14 cellular contexts compared by ENCODE assay signal in genomic region chr12:112176321-112177010, GRCh38.
"Had no signal": no experiment of that assay in that cellular context is flagged by ENCODE, and none has a peak within 500 bp of the region (broad histone marks: within the 10 kb centered on the region; RNA-seq: fewer than 3 reads in every experiment).

No MANE protein-coding gene starts in this region.

- H3K27me3 ChIP-seq: esophagus squamous epithelium, left lung, ovary had no signal

- DNase-seq: activated CD4-positive, alpha-beta memory T cell treated with anti-CD3 and anti-CD28 coated beads for 36 hours; activated CD4-positive, CD25-positive, alpha-beta regulatory T cell treated with anti-CD3 and anti-CD28 coated beads, Interleukin-2, amount 50 U/mL, for 72 hours; activated naive CD4-positive, alpha-beta T cell treated with Interleukin-2 at 50 U/mL for 16 hours; activated T-cell treated with anti-CD3 and anti-CD28 coated beads, Interleukin-2, amount 50 U/mL, for 72 hours; amniotic stem cell; esophagus squamous epithelium; foreskin fibroblast; left lung; ovary; SW 1271 had no signal

- H3K4me3 Mint-ChIP-seq: activated CD4-positive, alpha-beta memory T cell treated with anti-CD3 and anti-CD28 coated beads for 36 hours; activated T-cell treated with anti-CD3 and anti-CD28 coated beads, Interleukin-2, amount 50 U/mL, for 72 hours; memory B cell; T-helper 2 cell treated with Interferon-gamma antibody and Interleukin-4, amounts not matched to agents 5 μg/mL and 100 μg/mL, for 36 hours; type B pancreatic cell had no signal

- ATAC-seq: activated T-cell treated with anti-CD3 and anti-CD28 coated beads, Interleukin-2, amount 50 U/mL, for 72 hours; left lung had no signal

- H3K4me1 ChIP-seq: esophagus squamous epithelium, left lung had no signal

- H3K27me3 Mint-ChIP-seq: activated CD4-positive, alpha-beta memory T cell treated with anti-CD3 and anti-CD28 coated beads for 36 hours; memory B cell; type B pancreatic cell had no signal

- H3K27ac ChIP-seq: esophagus squamous epithelium, left lung, ovary, skin epidermis had no signal

- H3K36me3 ChIP-seq: ovary had no signal

- H3K27ac Mint-ChIP-seq: activated CD4-positive, alpha-beta memory T cell treated with anti-CD3 and anti-CD28 coated beads for 36 hours; activated T-cell treated with anti-CD3 and anti-CD28 coated beads, Interleukin-2, amount 50 U/mL, for 72 hours; memory B cell; T-helper 2 cell treated with Interferon-gamma antibody and Interleukin-4, amounts not matched to agents 5 μg/mL and 100 μg/mL, for 36 hours; type B pancreatic cell had no signal

- H3K9me3 ChIP-seq: esophagus squamous epithelium, left lung, ovary had no signal

- H3K4me3 ChIP-seq: esophagus squamous epithelium, left lung, ovary, skin epidermis had no signal

- H3K9me3 Mint-ChIP-seq: activated CD4-positive, alpha-beta memory T cell treated with anti-CD3 and anti-CD28 coated beads for 36 hours; activated T-cell treated with anti-CD3 and anti-CD28 coated beads, Interleukin-2, amount 50 U/mL, for 72 hours; memory B cell; T-helper 2 cell treated with Interferon-gamma antibody and Interleukin-4, amounts not matched to agents 5 μg/mL and 100 μg/mL, for 36 hours; type B pancreatic cell had no signal

- H3K4me1 Mint-ChIP-seq: memory B cell had no signal
